In the genomic region with DNA sequence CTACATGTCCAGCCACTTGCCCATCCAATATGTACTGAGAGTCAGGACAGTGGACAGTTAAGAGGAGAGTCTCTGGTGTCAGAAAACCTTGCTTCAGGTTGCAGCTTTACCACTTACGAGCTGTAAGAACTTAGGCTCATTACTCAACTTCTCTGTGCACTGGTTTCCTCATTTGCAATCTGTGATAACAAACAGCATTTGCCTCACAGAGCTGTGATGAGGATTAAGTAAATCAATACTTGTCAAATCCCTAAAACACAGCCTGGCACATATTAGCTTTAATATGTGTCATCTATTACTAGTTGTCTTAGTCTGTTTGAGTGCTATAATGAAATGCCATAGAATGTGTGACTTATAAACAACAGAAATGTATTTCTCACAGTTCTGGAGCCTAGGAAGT, we compare ENCODE assay signal across 17 cellular contexts.
"Had no signal": no experiment of that assay in that cellular context is flagged by ENCODE, and none has a peak within 500 bp of the region (broad histone marks: within the 10 kb centered on the region; RNA-seq: fewer than 3 reads in every experiment).

No MANE protein-coding gene starts in this region.

- H3K27me3 Mint-ChIP-seq: activated CD4-positive, alpha-beta memory T cell treated with anti-CD3 and anti-CD28 coated beads for 36 hours; activated naive CD8-positive, alpha-beta T cell; effector memory CD8-positive, alpha-beta T cell had no signal

- H3K27ac ChIP-seq: cardiac muscle cell, esophagus squamous epithelium, hepatocyte, sigmoid colon, thoracic aorta had no signal

- H3K9me3 Mint-ChIP-seq: activated CD4-positive, alpha-beta memory T cell treated with anti-CD3 and anti-CD28 coated beads for 36 hours; activated T-helper 1 cell treated with anti-CD3 and anti-CD28 coated beads, Interleukin-12 subunit alpha, Interleukin-12 subunit beta, Interleukin-2, Interleukin-4 antibody, amounts not matched to agents 30 ng/mL and 10 ng/mL and 1 ng/mL, durations not matched to agents 14 hours and 24 hours and 36 hours; effector memory CD8-positive, alpha-beta T cell; natural killer cell; stimulated activated effector memory CD8-positive, alpha-beta T cell treated with anti-CD3 and anti-CD28 coated beads, Interleukin-12 subunit alpha, Interleukin-12 subunit beta, amount 100 ng/mL, for 72 hours had no signal

- H2AFZ ChIP-seq: hepatocyte had no signal

- H3K79me2 ChIP-seq: hepatocyte had no signal

- H3K4me3 ChIP-seq: cardiac muscle cell, esophagus squamous epithelium, hepatocyte, sigmoid colon, thoracic aorta had no signal

- H3K4me3 Mint-ChIP-seq: activated CD4-positive, alpha-beta memory T cell treated with anti-CD3 and anti-CD28 coated beads for 36 hours; activated naive CD8-positive, alpha-beta T cell; activated T-helper 1 cell treated with anti-CD3 and anti-CD28 coated beads, Interleukin-12 subunit alpha, Interleukin-12 subunit beta, Interleukin-2, Interleukin-4 antibody, amounts not matched to agents 30 ng/mL and 10 ng/mL and 1 ng/mL, durations not matched to agents 14 hours and 24 hours and 36 hours; effector memory CD8-positive, alpha-beta T cell; natural killer cell; stimulated activated effector memory CD8-positive, alpha-beta T cell treated with anti-CD3 and anti-CD28 coated beads, Interleukin-12 subunit alpha, Interleukin-12 subunit beta, amount 100 ng/mL, for 72 hours had no signal

- H3K4me2 ChIP-seq: hepatocyte had no signal

- H3K9me3 ChIP-seq: esophagus squamous epithelium, sigmoid colon, thoracic aorta had no signal

- DNase-seq: activated CD4-positive, alpha-beta memory T cell treated with anti-CD3 and anti-CD28 coated beads for 36 hours; activated gamma-delta T cell treated with Interleukin-2 at 50 U/mL for 16 hours; activated T-cell treated with anti-CD3 and anti-CD28 coated beads for 4 hours; amygdala; effector memory CD8-positive, alpha-beta T cell; esophagus squamous epithelium; mesendoderm; natural killer cell; sigmoid colon; stimulated activated CD4-positive, alpha-beta T cell treated with anti-CD3 and anti-CD28 coated beads, Interleukin-4, amount 100 ng/mL, for 24 hours; T-helper 2 cell had no signal

- H3K4me1 ChIP-seq: esophagus squamous epithelium, sigmoid colon had no signal

- H3K27me3 ChIP-seq: cardiac muscle cell, esophagus squamous epithelium, hepatocyte, sigmoid colon had no signal

- H3K27ac Mint-ChIP-seq: activated CD4-positive, alpha-beta memory T cell treated with anti-CD3 and anti-CD28 coated beads for 36 hours; activated naive CD8-positive, alpha-beta T cell; activated T-helper 1 cell treated with anti-CD3 and anti-CD28 coated beads, Interleukin-12 subunit alpha, Interleukin-12 subunit beta, Interleukin-2, Interleukin-4 antibody, amounts not matched to agents 30 ng/mL and 10 ng/mL and 1 ng/mL, durations not matched to agents 14 hours and 24 hours and 36 hours; effector memory CD8-positive, alpha-beta T cell; natural killer cell; stimulated activated effector memory CD8-positive, alpha-beta T cell treated with anti-CD3 and anti-CD28 coated beads, Interleukin-12 subunit alpha, Interleukin-12 subunit beta, amount 100 ng/mL, for 72 hours had no signal

- ATAC-seq: effector memory CD8-positive, alpha-beta T cell; natural killer cell; stimulated activated effector memory CD8-positive, alpha-beta T cell treated with anti-CD3 and anti-CD28 coated beads, Interleukin-12 subunit alpha, Interleukin-12 subunit beta, amount 100 ng/mL, for 72 hours had no signal
